11 cellular contexts compared by ENCODE assay signal in genomic region chr17:2263183-2263954, GRCh38. TPM values are rescaled to one million over a fixed set of nuclear protein-coding genes. Genes with fewer than 3 reads are reported as not detected.
DNase-seq lines count a peak whose midpoint lies in the region; ATAC-seq, FAIRE-seq and TF ChIP-seq lines count a peak whose summit lies in the region.
"Had no signal": no experiment of that assay in that cellular context is flagged by ENCODE, and none has a peak within 500 bp of the region (broad histone marks: within the 10 kb centered on the region; RNA-seq: fewer than 3 reads in every experiment).

No MANE protein-coding gene starts in this region.

- no peak for TF ChIP-seq POLR2A in upper lobe of left lung (IDR thresholded peaks at IDR 0.05)

- no peaks in the 10 kb centered on the region for H3K9me3 Mint-ChIP-seq in activated T-cell treated with anti-CD3 and anti-CD28 coated beads, Interleukin-2, amount 50 U/mL, for 72 hours
- H3K9me3 Mint-ChIP-seq: naive B cell had no signal

- peak overlapping the region; percentile 96 for H3K27ac Mint-ChIP-seq in activated T-cell treated with anti-CD3 and anti-CD28 coated beads, Interleukin-2, amount 50 U/mL, for 72 hours

- intact Hi-C loops in left ventricle myocardium superior (cut with micrococcal nuclease), result no loop called here

- H3K27me3 ChIP-seq in muscle layer of colon (ENCODE audit: control insufficient read depth in 1 of 2, insufficient read depth in 2 of 2, low read length in 2 of 2) (no peaks in the 10 kb centered on the region), upper lobe of left lung (no peaks in the 10 kb centered on the region)
- H3K27me3 ChIP-seq: MG63 had no signal

- no peak for FAIRE-seq in RCC 7860 (lab: Jason Lieb, UNC)

- DNase-seq in activated T-cell treated with anti-CD3 and anti-CD28 coated beads, Interleukin-2, amount 50 U/mL, for 72 hours, result peak in 1 of 2 donors; percentile 28
- no peak for DNase-seq in activated T-cell treated with anti-CD3 and anti-CD28 coated beads, Interleukin-2, amount 50 U/mL, for 48 hours
- DNase-seq in cardiac fibroblast (ENCODE audit: low read depth in 2 of 2) (peak; percentile 35 to 63), upper lobe of left lung (no peak), RCC 7860 (ENCODE audit: low spot score) (no peak), left ventricle myocardium superior (no peak), putamen (ENCODE audit: low spot score) (no peak)
- DNase-seq: activated CD4-positive, alpha-beta T cell treated with anti-CD3 and anti-CD28 coated beads, Interleukin-2, amount 50 U/mL, for 1 hour; MG63; naive B cell had no signal

- H3K36me3 Mint-ChIP-seq in activated T-cell treated with anti-CD3 and anti-CD28 coated beads, Interleukin-2, amount 50 U/mL, for 72 hours (ENCODE audit: insufficient read depth in 2 of 2), result peaks cover 7 to 10% of the 10 kb centered on the region in 2 donors

- no peaks in the 10 kb centered on the region for H3K27me3 Mint-ChIP-seq in activated T-cell treated with anti-CD3 and anti-CD28 coated beads, Interleukin-2, amount 50 U/mL, for 72 hours (ENCODE audit: low read depth)
- H3K27me3 Mint-ChIP-seq: naive B cell had no signal

- peak overlapping the region; percentile 67 to 94 for H3K4me3 Mint-ChIP-seq in activated T-cell treated with anti-CD3 and anti-CD28 coated beads, Interleukin-2, amount 50 U/mL, for 72 hours
- H3K4me3 Mint-ChIP-seq: naive B cell had no signal

- H3K27ac ChIP-seq in muscle layer of colon (ENCODE audit: low read depth, low read length) (peak overlapping the region; percentile 70), upper lobe of left lung (peak overlapping the region in 3 of 4 donors; percentile 2 to 45 (median 28))

- H3K4me1 ChIP-seq in muscle layer of colon (ENCODE audit: insufficient read depth, low read length), result peaks cover 42% of the 10 kb centered on the region
- peaks cover 7 to 20% (median 16%) of the 10 kb centered on the region in 4 donors for H3K4me1 ChIP-seq in upper lobe of left lung

- H3K9me3 ChIP-seq in muscle layer of colon (ENCODE audit: low read length) (no peaks in the 10 kb centered on the region), upper lobe of left lung (no peaks in the 10 kb centered on the region)
- H3K9me3 ChIP-seq: MG63 had no signal

- TF ChIP-seq EP300 in upper lobe of left lung (IDR thresholded peaks at IDR 0.05), result no peak

- 69 to 74% methylated on average over 6 of the region's 6 CpGs for WGBS in upper lobe of left lung, 2 donors

- H3K9ac ChIP-seq in muscle layer of colon (ENCODE audit: low read length), result no peak overlapping the region

- TF ChIP-seq CTCF in cardiac fibroblast (IDR thresholded peaks at IDR 0.05; ENCODE audit: low read depth, low read length), result no peak
- no peak for TF ChIP-seq CTCF in upper lobe of left lung (IDR thresholded peaks at IDR 0.05)

- H3K36me3 ChIP-seq in muscle layer of colon (ENCODE audit: insufficient read depth, low read length) (no peaks in the 10 kb centered on the region), upper lobe of left lung (peaks cover 0 to 3% (median 1%) of the 10 kb centered on the region in 4 donors)
- H3K36me3 ChIP-seq: MG63 had no signal

- H3K4me3 ChIP-seq in cardiac fibroblast (replicated peaks in 1 of 2; ENCODE audit: low read depth in 2 of 2, low read length in 2 of 2), result no peak overlapping the region
- no peak overlapping the region for H3K4me3 ChIP-seq in muscle layer of colon (ENCODE audit: low read depth in 1 of 2, low read length in 2 of 2)
- H3K4me3 ChIP-seq in upper lobe of left lung, result no peak overlapping the region
- H3K4me3 ChIP-seq: MG63 had no signal

- peak; percentile 54 for ATAC-seq in activated T-cell treated with anti-CD3 and anti-CD28 coated beads, Interleukin-2, amount 50 U/mL, for 72 hours (replicated peaks in 1 of 2)
- peak in 1 of 2 donors; percentile 68 for ATAC-seq in upper lobe of left lung (ENCODE audit: low FRiP score in 2 of 2)
- no peak for ATAC-seq in left ventricle myocardium superior

- peaks cover 96% of the 10 kb centered on the region for H3K4me1 Mint-ChIP-seq in activated T-cell treated with anti-CD3 and anti-CD28 coated beads, Interleukin-2, amount 50 U/mL, for 72 hours (ENCODE audit: low read depth)

RNA-seq across cellular contexts. Expression of gene SMG6, which starts 40.2 kb away (rescaled TPM):
- total RNA-seq in activated T-cell treated with anti-CD3 and anti-CD28 coated beads, Interleukin-2, amount 50 U/mL, for 72 hours, result 10 to 100 TPM; 47.3 to 54.1 TPM
- total RNA-seq in upper lobe of left lung, result 100 to 1,000 TPM in 1 of 6 donors, 10 to 100 TPM in 5; 29.9 to 126 (median 30.5) TPM
- total RNA-seq in left ventricle myocardium superior, result 18.2 TPM

RNA-seq across cellular contexts. Expression of gene SRR, which starts 40.4 kb away (rescaled TPM):
- 10 to 100 TPM; 20.9 to 26.8 TPM for total RNA-seq in activated T-cell treated with anti-CD3 and anti-CD28 coated beads, Interleukin-2, amount 50 U/mL, for 72 hours
- total RNA-seq in upper lobe of left lung (10 to 100 TPM in 2 of 6 donors, 1 to 10 TPM in 4; 5.9 to 13.0 (median 8.5) TPM), left ventricle myocardium superior (7.6 TPM)

Comparison
In these comparisons a context has a peak if more than half of its experiments do, and no peak if none do; other contexts are left out.
1. DNase-seq: peak in cardiac fibroblast (2 of 2); none in activated T-cell treated with anti-CD3 and anti-CD28 coated beads, Interleukin-2, amount 50 U/mL, for 48 hours (0 of 2), upper lobe of left lung (0 of 2), RCC 7860 (single experiment), left ventricle myocardium superior (single experiment) and putamen (single experiment).